8 cellular contexts compared by ENCODE assay signal in genomic region chr21:38219049-38219628, GRCh38. TPM values are rescaled to one million over a fixed set of nuclear protein-coding genes. Genes with fewer than 3 reads are reported as not detected.
DNase-seq lines count a peak whose midpoint lies in the region; ATAC-seq and TF ChIP-seq lines count a peak whose summit lies in the region.

No MANE protein-coding gene starts in this region.

- no peak for TF ChIP-seq POLR2A in erythroblast (IDR thresholded peaks at IDR 0.05; ENCODE audit: low read length)

- DNase-seq in Daoy (ENCODE audit: low read depth) (peak; percentile 87), HS-5 (ENCODE audit: low read depth) (peak; percentile 49), NOMO-1 treated with DMSO at 0.1 percent for 48 hours (lab: John Stamatoyannopoulos, UW; ENCODE audit: unreplicated experiment) (peak; percentile 89), erythroblast (lab: John Stamatoyannopoulos, UW) (peak; percentile 69 to 78), myocyte (ENCODE audit: low read depth) (peak; percentile 82)
- DNase-seq in activated CD8-positive, alpha-beta memory T cell treated with anti-CD3 and anti-CD28 coated beads, Interleukin-2, amount 50 U/mL, for 24 hours (ENCODE audit: extremely low read depth) = peak; percentile 37
- DNase-seq in stimulated activated naive CD4-positive, alpha-beta T cell treated with Interleukin-2 at 50 U/mL for 16 hours (lab: John Stamatoyannopoulos, UW) = peak; percentile 27

- no peak for ATAC-seq in GM21381 (IDR thresholded peaks at IDR 0.05; ENCODE audit: unreplicated experiment)

RNA-seq across cellular contexts. Expression of gene KCNJ15, which starts 37.7 kb away (rescaled TPM):
- 35.4 and 44.6 TPM in 2 replicates for total RNA-seq in Daoy (2014; rRNA removed; shearing (Covaris generic))
- 12.0 and 14.8 TPM in 2 replicates for total RNA-seq in myocyte
- polyA plus RNA-seq in myocyte (2012) = 5.7 TPM

Comparison
In these comparisons a context has a peak if more than half of its experiments do, and no peak if none do; other contexts are left out.
1. DNase-seq: peak in every context shown above with its lines; median percentile 89 in NOMO-1 treated with DMSO at 0.1 percent for 48 hours; 87 in Daoy; 82 in myocyte; 74 in erythroblast; 49 in HS-5; 37 in activated CD8-positive, alpha-beta memory T cell treated with anti-CD3 and anti-CD28 coated beads, Interleukin-2, amount 50 U/mL, for 24 hours; 27 in stimulated activated naive CD4-positive, alpha-beta T cell treated with Interleukin-2 at 50 U/mL for 16 hours.